In the genomic region with DNA sequence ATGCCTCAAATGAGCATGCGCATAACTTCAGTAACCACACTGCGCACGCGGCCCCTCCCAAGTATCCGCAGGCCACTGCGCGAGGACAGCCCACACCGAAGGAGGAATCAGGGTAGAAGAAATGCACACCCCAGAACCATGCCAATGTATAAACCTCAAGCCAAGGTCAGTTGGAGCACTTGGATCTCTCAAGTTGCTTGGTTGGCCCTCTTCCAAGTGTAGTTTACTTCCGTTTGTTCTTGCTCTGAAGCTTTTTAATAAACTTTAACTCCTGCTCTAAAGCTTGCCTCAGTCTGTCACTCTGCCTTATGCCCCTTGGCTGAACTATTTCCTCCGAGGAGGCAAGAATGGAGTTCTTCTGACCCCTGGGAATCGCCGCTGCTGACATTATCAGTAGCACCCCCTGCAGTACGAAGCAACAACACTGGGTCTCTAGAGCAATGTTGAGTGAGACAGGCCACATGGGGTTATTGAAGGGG, we compare ENCODE assay signal across 2 cellular contexts.
TF ChIP-seq lines count a peak whose summit lies in the region.

No MANE protein-coding gene starts in this region.

TF ChIP-seq in GM23338, 12 proteins besides CTCF, POLR2A, EP300 and RAD21 (continued from another document and continues in another):
- TF ChIP-seq, protein P1, sequence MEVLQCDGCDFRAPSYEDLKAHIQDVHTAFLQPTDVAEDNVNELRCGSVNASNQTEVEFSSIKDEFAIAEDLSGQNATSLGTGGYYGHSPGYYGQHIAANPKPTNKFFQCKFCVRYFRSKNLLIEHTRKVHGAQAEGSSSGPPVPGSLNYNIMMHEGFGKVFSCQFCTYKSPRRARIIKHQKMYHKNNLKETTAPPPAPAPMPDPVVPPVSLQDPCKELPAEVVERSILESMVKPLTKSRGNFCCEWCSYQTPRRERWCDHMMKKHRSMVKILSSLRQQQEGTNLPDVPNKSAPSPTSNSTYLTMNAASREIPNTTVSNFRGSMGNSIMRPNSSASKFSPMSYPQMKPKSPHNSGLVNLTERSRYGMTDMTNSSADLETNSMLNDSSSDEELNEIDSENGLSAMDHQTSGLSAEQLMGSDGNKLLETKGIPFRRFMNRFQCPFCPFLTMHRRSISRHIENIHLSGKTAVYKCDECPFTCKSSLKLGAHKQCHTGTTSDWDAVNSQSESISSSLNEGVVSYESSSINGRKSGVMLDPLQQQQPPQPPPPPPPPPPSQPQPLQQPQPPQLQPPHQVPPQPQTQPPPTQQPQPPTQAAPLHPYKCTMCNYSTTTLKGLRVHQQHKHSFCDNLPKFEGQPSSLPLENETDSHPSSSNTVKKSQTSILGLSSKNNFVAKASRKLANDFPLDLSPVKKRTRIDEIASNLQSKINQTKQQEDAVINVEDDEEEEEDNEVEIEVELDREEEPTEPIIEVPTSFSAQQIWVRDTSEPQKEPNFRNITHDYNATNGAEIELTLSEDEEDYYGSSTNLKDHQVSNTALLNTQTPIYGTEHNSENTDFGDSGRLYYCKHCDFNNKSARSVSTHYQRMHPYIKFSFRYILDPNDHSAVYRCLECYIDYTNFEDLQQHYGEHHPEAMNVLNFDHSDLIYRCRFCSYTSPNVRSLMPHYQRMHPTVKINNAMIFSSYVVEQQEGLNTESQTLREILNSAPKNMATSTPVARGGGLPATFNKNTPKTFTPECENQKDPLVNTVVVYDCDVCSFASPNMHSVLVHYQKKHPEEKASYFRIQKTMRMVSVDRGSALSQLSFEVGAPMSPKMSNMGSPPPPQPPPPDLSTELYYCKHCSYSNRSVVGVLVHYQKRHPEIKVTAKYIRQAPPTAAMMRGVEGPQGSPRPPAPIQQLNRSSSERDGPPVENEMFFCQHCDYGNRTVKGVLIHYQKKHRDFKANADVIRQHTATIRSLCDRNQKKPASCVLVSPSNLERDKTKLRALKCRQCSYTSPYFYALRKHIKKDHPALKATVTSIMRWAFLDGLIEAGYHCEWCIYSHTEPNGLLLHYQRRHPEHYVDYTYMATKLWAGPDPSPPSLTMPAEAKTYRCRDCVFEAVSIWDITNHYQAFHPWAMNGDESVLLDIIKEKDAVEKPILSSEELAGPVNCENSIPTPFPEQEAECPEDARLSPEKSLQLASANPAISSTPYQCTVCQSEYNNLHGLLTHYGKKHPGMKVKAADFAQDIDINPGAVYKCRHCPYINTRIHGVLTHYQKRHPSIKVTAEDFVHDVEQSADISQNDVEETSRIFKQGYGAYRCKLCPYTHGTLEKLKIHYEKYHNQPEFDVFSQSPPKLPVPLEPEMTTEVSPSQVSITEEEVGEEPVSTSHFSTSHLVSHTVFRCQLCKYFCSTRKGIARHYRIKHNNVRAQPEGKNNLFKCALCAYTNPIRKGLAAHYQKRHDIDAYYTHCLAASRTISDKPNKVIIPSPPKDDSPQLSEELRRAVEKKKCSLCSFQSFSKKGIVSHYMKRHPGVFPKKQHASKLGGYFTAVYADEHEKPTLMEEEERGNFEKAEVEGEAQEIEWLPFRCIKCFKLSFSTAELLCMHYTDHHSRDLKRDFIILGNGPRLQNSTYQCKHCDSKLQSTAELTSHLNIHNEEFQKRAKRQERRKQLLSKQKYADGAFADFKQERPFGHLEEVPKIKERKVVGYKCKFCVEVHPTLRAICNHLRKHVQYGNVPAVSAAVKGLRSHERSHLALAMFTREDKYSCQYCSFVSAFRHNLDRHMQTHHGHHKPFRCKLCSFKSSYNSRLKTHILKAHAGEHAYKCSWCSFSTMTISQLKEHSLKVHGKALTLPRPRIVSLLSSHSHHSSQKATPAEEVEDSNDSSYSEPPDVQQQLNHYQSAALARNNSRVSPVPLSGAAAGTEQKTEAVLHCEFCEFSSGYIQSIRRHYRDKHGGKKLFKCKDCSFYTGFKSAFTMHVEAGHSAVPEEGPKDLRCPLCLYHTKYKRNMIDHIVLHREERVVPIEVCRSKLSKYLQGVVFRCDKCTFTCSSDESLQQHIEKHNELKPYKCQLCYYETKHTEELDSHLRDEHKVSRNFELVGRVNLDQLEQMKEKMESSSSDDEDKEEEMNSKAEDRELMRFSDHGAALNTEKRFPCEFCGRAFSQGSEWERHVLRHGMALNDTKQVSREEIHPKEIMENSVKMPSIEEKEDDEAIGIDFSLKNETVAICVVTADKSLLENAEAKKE (CRISPR knock-in tag; IDR thresholded peaks at IDR 0.05): no peak
- TF ChIP-seq, protein P2, sequence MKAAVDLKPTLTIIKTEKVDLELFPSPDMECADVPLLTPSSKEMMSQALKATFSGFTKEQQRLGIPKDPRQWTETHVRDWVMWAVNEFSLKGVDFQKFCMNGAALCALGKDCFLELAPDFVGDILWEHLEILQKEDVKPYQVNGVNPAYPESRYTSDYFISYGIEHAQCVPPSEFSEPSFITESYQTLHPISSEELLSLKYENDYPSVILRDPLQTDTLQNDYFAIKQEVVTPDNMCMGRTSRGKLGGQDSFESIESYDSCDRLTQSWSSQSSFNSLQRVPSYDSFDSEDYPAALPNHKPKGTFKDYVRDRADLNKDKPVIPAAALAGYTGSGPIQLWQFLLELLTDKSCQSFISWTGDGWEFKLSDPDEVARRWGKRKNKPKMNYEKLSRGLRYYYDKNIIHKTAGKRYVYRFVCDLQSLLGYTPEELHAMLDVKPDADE (IDR thresholded peaks at IDR 0.05): no peak
- TF ChIP-seq STAT1 (IDR thresholded peaks at IDR 0.05; ENCODE audit: unreplicated experiment): no peak
- no peak for TF ChIP-seq EZH2 (IDR thresholded peaks at IDR 0.05; ENCODE audit: low read depth, unreplicated experiment)
- TF ChIP-seq NANOG (IDR thresholded peaks at IDR 0.05; ENCODE audit: borderline replicate concordance): no peak
- TF ChIP-seq, protein P3, sequence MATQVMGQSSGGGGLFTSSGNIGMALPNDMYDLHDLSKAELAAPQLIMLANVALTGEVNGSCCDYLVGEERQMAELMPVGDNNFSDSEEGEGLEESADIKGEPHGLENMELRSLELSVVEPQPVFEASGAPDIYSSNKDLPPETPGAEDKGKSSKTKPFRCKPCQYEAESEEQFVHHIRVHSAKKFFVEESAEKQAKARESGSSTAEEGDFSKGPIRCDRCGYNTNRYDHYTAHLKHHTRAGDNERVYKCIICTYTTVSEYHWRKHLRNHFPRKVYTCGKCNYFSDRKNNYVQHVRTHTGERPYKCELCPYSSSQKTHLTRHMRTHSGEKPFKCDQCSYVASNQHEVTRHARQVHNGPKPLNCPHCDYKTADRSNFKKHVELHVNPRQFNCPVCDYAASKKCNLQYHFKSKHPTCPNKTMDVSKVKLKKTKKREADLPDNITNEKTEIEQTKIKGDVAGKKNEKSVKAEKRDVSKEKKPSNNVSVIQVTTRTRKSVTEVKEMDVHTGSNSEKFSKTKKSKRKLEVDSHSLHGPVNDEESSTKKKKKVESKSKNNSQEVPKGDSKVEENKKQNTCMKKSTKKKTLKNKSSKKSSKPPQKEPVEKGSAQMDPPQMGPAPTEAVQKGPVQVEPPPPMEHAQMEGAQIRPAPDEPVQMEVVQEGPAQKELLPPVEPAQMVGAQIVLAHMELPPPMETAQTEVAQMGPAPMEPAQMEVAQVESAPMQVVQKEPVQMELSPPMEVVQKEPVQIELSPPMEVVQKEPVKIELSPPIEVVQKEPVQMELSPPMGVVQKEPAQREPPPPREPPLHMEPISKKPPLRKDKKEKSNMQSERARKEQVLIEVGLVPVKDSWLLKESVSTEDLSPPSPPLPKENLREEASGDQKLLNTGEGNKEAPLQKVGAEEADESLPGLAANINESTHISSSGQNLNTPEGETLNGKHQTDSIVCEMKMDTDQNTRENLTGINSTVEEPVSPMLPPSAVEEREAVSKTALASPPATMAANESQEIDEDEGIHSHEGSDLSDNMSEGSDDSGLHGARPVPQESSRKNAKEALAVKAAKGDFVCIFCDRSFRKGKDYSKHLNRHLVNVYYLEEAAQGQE (IDR thresholded peaks at IDR 0.05; ENCODE audit: unreplicated experiment): no peak
- no peak for TF ChIP-seq CREB1 (CRISPR knock-in tag; IDR thresholded peaks at IDR 0.05; ENCODE audit: low read depth)
- no peak for TF ChIP-seq JUNB (IDR thresholded peaks at IDR 0.05; ENCODE audit: unreplicated experiment)
- TF ChIP-seq ZNF331 (CRISPR knock-in tag; IDR thresholded peaks at IDR 0.05; ENCODE audit: low read depth): no peak

TF ChIP-seq in SK-N-SH treated with all-trans-retinoic acid at 6 μM for 48 hours, 23 proteins besides CTCF, POLR2A, EP300 and RAD21 (continued from another document):
- TF ChIP-seq, protein P4, sequence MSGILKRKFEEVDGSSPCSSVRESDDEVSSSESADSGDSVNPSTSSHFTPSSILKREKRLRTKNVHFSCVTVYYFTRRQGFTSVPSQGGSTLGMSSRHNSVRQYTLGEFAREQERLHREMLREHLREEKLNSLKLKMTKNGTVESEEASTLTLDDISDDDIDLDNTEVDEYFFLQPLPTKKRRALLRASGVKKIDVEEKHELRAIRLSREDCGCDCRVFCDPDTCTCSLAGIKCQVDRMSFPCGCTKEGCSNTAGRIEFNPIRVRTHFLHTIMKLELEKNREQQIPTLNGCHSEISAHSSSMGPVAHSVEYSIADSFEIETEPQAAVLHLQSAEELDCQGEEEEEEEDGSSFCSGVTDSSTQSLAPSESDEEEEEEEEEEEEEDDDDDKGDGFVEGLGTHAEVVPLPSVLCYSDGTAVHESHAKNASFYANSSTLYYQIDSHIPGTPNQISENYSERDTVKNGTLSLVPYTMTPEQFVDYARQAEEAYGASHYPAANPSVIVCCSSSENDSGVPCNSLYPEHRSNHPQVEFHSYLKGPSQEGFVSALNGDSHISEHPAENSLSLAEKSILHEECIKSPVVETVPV (CRISPR knock-in tag; IDR thresholded peaks at IDR 0.05): no peak
- TF ChIP-seq ESRRG (CRISPR knock-in tag; IDR thresholded peaks at IDR 0.05) (no peak), ZNF70 (CRISPR knock-in tag; IDR thresholded peaks at IDR 0.05) (no peak), BACH2 (CRISPR knock-in tag; IDR thresholded peaks at IDR 0.05; ENCODE audit: borderline replicate concordance) (no peak)
TF ChIP-seq in SK-N-SH treated with all-trans-retinoic acid at 6 μM for 48 hours: peak in this region for 0.
